In genomic region chr12:120733574-120733973, GRCh38 we compare ENCODE assay signal across 17 cellular contexts. TPM values are rescaled to one million over a fixed set of nuclear protein-coding genes. Genes with fewer than 3 reads are reported as not detected.
A peak's percentile ranks its signal among the peaks of the same experiment; 100 is the strongest.
DNase-seq lines count a peak whose midpoint lies in the region; ATAC-seq, FAIRE-seq and TF ChIP-seq lines count a peak whose summit lies in the region.
"Had no signal": no experiment of that assay in that cellular context is flagged by ENCODE, and none has a peak within 500 bp of the region (broad histone marks: within the 10 kb centered on the region; RNA-seq: fewer than 3 reads in every experiment).

No MANE protein-coding gene starts in this region.

- H3K9me3 Mint-ChIP-seq in activated T-cell treated with anti-CD3 and anti-CD28 coated beads, Interleukin-2, amount 50 U/mL, for 4 hours = no peaks in the 10 kb centered on the region
- H3K9me3 Mint-ChIP-seq: CD4-positive, alpha-beta memory T cell had no signal

- no peak for TF ChIP-seq EP300 in K562 (IDR thresholded peaks at IDR 0.05; ENCODE audit: low read length)

- no peaks in the 10 kb centered on the region for H3K27me3 Mint-ChIP-seq in activated T-cell treated with anti-CD3 and anti-CD28 coated beads, Interleukin-2, amount 50 U/mL, for 4 hours (ENCODE audit: low read depth)
- H3K27me3 Mint-ChIP-seq: CD4-positive, alpha-beta memory T cell had no signal

- H4K20me1 ChIP-seq in K562 (replicated peaks; ENCODE audit: control insufficient read depth, insufficient read depth, low read length) (0 out of 2 replicates have a peak, but pooled peaks cover 5% of the 10 kb centered on the region), Karpas-422 (ENCODE audit: insufficient read depth, low read depth, low read length) (0 out of 2 replicates have a peak, but pooled peaks cover 4% of the 10 kb centered on the region)

- no peak for TF ChIP-seq RAD21 in K562 (CRISPR knock-in tag; conservative IDR thresholded peaks at IDR 0.05 in 1 of 2, IDR thresholded peaks at IDR 0.05 in 1 of 2)

- no TSS peak for BruUV-seq in K562 (replicated peaks; lab: Mats Ljungman, UMichigan)

- H2AFZ ChIP-seq in K562 (ENCODE audit: low read depth, low read length) = no peak overlapping the region
- H2AFZ ChIP-seq in Karpas-422 (ENCODE audit: low read length) = no peak overlapping the region

- H3K4me1 ChIP-seq in HEK293 (ENCODE audit: control insufficient read depth, insufficient read depth, low read length) (no peaks in the 10 kb centered on the region), K562 (replicated peaks in 1 of 2; ENCODE audit: control insufficient read depth in 2 of 2, insufficient read depth in 2 of 2, low read length in 2 of 2) (peaks cover 0 to 6% of the 10 kb centered on the region in 2 experiments; a peak in 2 of 5 replicates), subcutaneous abdominal adipose tissue (ENCODE audit: control insufficient read depth in 5 of 5, insufficient read depth in 5 of 5, low read length in 5 of 5) (peaks cover 0 to 14% (median 9%) of the 10 kb centered on the region in 5 donors), Karpas-422 (ENCODE audit: low read length) (no peaks in the 10 kb centered on the region)
- H3K4me1 ChIP-seq: HAP-1 had no signal

- no peak overlapping the region for H3K4me3 ChIP-seq in HEK293 (ENCODE audit: low read depth, low read length)
- no peak overlapping the region for H3K4me3 ChIP-seq in K562
- no peak overlapping the region for H3K4me3 ChIP-seq in subcutaneous abdominal adipose tissue (ENCODE audit: low read depth in 1 of 5, low read length in 5 of 5)
- H3K4me3 ChIP-seq in Karpas-422 (ENCODE audit: low read length) = no peak overlapping the region
- H3K4me3 ChIP-seq: HAP-1 had no signal

- intact Hi-C loops in K562 (cut with micrococcal nuclease) = no loop called here

- no peak overlapping the region for H3K9ac ChIP-seq in K562 (ENCODE audit: insufficient read depth in 1 of 2, low read depth in 2 of 2, low read length in 2 of 2)
- H3K9ac ChIP-seq in subcutaneous abdominal adipose tissue (ENCODE audit: low read length in 5 of 5) = no peak overlapping the region
- H3K9ac ChIP-seq in Karpas-422 (ENCODE audit: low read length) = no peak overlapping the region

- TF ChIP-seq CTCF in HEK293 (tag by site-specific recombination; IDR thresholded peaks at IDR 0.05) (no peak), K562 (IDR thresholded peaks at IDR 0.05 in 2 of 3, conservative IDR thresholded peaks at IDR 0.05 in 1 of 3; ENCODE audit: insufficient read depth in 2 of 3, low read depth in 1 of 3, low read length in 3 of 3) (no peak)

- H3K27ac ChIP-seq in HEK293 (ENCODE audit: extremely low read depth, low read depth, low read length) = no peak overlapping the region
- no peak overlapping the region for H3K27ac ChIP-seq in K562 (ENCODE audit: extremely low read depth, low read depth, low read length)
- H3K27ac ChIP-seq in subcutaneous abdominal adipose tissue (ENCODE audit: low read depth, low read length) = peak overlapping the region; percentile 54
- no peak overlapping the region for H3K27ac ChIP-seq in Karpas-422 (ENCODE audit: low read length)

- no peaks in the 10 kb centered on the region for H3K9me1 ChIP-seq in K562 (ENCODE audit: control insufficient read depth, insufficient read depth, low read length)

- peaks cover 5 to 41% of the 10 kb centered on the region in 2 experiments; a peak in 2 of 3 replicates for H3K36me3 ChIP-seq in HEK293 (ENCODE audit: control insufficient read depth in 2 of 2, insufficient read depth in 1 of 2, low read length in 2 of 2)
- peaks cover 24% of the 10 kb centered on the region; the same call in 2 of the 3 replicates for H3K36me3 ChIP-seq in K562 (ENCODE audit: control insufficient read depth, insufficient read depth, low read length)
- H3K36me3 ChIP-seq in subcutaneous abdominal adipose tissue (ENCODE audit: control insufficient read depth in 5 of 5, insufficient read depth in 5 of 5, low read length in 5 of 5) = peaks cover 0 to 50% (median 34%) of the 10 kb centered on the region in 5 donors
- H3K36me3 ChIP-seq in Karpas-422 (ENCODE audit: insufficient read depth, low read length) = no peaks in the 10 kb centered on the region

- H3K4me1 Mint-ChIP-seq in activated T-cell treated with anti-CD3 and anti-CD28 coated beads, Interleukin-2, amount 50 U/mL, for 4 hours (ENCODE audit: low read depth) = no peaks in the 10 kb centered on the region

- H3K4me3 Mint-ChIP-seq in activated T-cell treated with anti-CD3 and anti-CD28 coated beads, Interleukin-2, amount 50 U/mL, for 4 hours = no peak overlapping the region
- H3K4me3 Mint-ChIP-seq: CD4-positive, alpha-beta memory T cell had no signal

- no peak overlapping the region for H3K4me2 ChIP-seq in K562 (ENCODE audit: insufficient read depth, low read length)
- H3K4me2 ChIP-seq in Karpas-422 (ENCODE audit: low read depth, low read length, poor library complexity, severe bottlenecking) = no peak overlapping the region

- no peaks in the 10 kb centered on the region for H3K9me2 ChIP-seq in Karpas-422 (replicated peaks; ENCODE audit: insufficient read depth, low read length)

- H3K9me3 ChIP-seq in HEK293 (ENCODE audit: control insufficient read depth, insufficient read depth, low read depth, low read length) (no peaks in the 10 kb centered on the region), K562 (replicated peaks; ENCODE audit: control insufficient read depth, insufficient read depth, low read depth, low read length) (no peaks in the 10 kb centered on the region), subcutaneous abdominal adipose tissue (ENCODE audit: control insufficient read depth in 5 of 5, low read length in 5 of 5) (no peaks in the 10 kb centered on the region), Karpas-422 (ENCODE audit: low read length) (no peaks in the 10 kb centered on the region)
- H3K9me3 ChIP-seq: HAP-1 had no signal

- CTCF ChIA-PET in HEK293 (lab: Yijun Ruan, JAX) (interaction anchor here (0.6 kb wide), 1 partner anchor 280 kb away, joined by 3 read pairs; no protein-coding TSS in a partner anchor), K562 (lab: Yijun Ruan, JAX; ENCODE audit: low intra/inter-chr PET ratio) (no interaction called here)

- peaks cover 14% of the 10 kb centered on the region for H3K36me3 Mint-ChIP-seq in activated T-cell treated with anti-CD3 and anti-CD28 coated beads, Interleukin-2, amount 50 U/mL, for 4 hours (ENCODE audit: insufficient read depth)

- no peaks in the 10 kb centered on the region for H3K27me3 ChIP-seq in K562 (ENCODE audit: control insufficient read depth in 2 of 2, insufficient read depth in 2 of 2, low read length in 2 of 2)
- H3K27me3 ChIP-seq in subcutaneous abdominal adipose tissue (ENCODE audit: control insufficient read depth in 5 of 5, insufficient read depth in 4 of 5, low read length in 5 of 5) = no peaks in the 10 kb centered on the region
- no peaks in the 10 kb centered on the region for H3K27me3 ChIP-seq in Karpas-422 (ENCODE audit: low read length)

- H3K79me2 ChIP-seq in K562 (ENCODE audit: control insufficient read depth, insufficient read depth, low read length) (no peaks in the 10 kb centered on the region), Karpas-422 (ENCODE audit: low read length) (no peaks in the 10 kb centered on the region)

- no peak for TF ChIP-seq POLR2A in GM12891 (IDR thresholded peaks at IDR 0.05; ENCODE audit: low read depth, low read length)
- no peak for TF ChIP-seq POLR2A in K562 (conservative IDR thresholded peaks at IDR 0.05)

- peak; percentile 26 for FAIRE-seq in GM12891 (lab: Jason Lieb, UNC)
- no peak for FAIRE-seq in K562 (lab: Jason Lieb, UNC)
- FAIRE-seq: GM18507, H54 had no signal

- no peak for ATAC-seq in K562
- ATAC-seq in activated T-cell treated with anti-CD3 and anti-CD28 coated beads, Interleukin-2, amount 50 U/mL, for 4 hours = no peak

- POLR2A ChIA-PET in HEK293 (lab: Yijun Ruan, JAX) (interaction anchor here (0.7 kb wide), 1 partner anchor 14 kb away, joined by 4 read pairs; no protein-coding TSS in a partner anchor), K562 (lab: Yijun Ruan, JAX) (interaction anchor here (0.6 to 0.9 kb wide), 2 partner anchors 21 to 247 kb away, joined by 3 read pairs; no protein-coding TSS in a partner anchor)

- 37% methylated on average over 3 of the region's 3 CpGs for WGBS in K562 (ENCODE audit: insufficient coverage, low coverage, missing lambda C conversion rate)

- in situ Hi-C loops in K562 (cut with MboI) = no loop called here

- DNase-seq in GM12891 (ENCODE audit: insufficient read length, low spot score) (no peak), K562 (ENCODE audit: extremely low read depth in 1 of 4, low spot score in 3 of 4) (no peak), Karpas-422 (no peak)
- no peak for DNase-seq in activated T-cell treated with anti-CD3 and anti-CD28 coated beads, Interleukin-2, amount 50 U/mL, for 4 hours
- DNase-seq: C1 segment of cervical spinal cord; Calu3; CD4-positive, alpha-beta memory T cell; COR-L47; DMS53; DMS79 treated with DMSO at 0.1 percent for 48 hours; GF-D8; GOT3 had no signal

RNA-seq across cellular contexts. Expression of gene ACADS, which starts 7.9 kb away (rescaled TPM):
- polyA plus RNA-seq in GM12891 (2012; ENCODE audit: low read depth, missing spikeins) = 16.9 TPM
- total RNA-seq in K562 (2011; cell fraction: chromatin; rRNA removed; ENCODE audit: low replicate concordance) = 6.2 and 32.9 TPM in 2 replicates
- total RNA-seq in K562 (2011; cell fraction: nucleolus; rRNA removed) = 34.2 and 46.8 TPM in 2 replicates
- 17.8 and 18.3 TPM in 2 replicates for total RNA-seq in K562 (2011; cell fraction: nucleoplasm; rRNA removed)
- total RNA-seq in K562 (2014; rRNA removed) (20.2 and 20.3 TPM in 2 replicates), K562 (2014; rRNA removed; fragmentation: Illumina TruSeq; extraction: Trizol) (2.1 and 3.1 TPM in 2 replicates), K562 (2015; rRNA removed; fragmentation: Illumina TruSeq; extraction: Trizol) (8.8 and 9.0 TPM in 2 replicates), K562 (2021) (17.2 and 18.5 TPM in 2 replicates)
- polyA plus RNA-seq in K562 (2011; rRNA removed) (13.6 and 14.1 TPM in 2 replicates), K562 (2014; fragmentation: Illumina TruSeq; extraction: Trizol) (3.3 and 8.3 TPM in 2 replicates), K562 (2014; fragmentation: Nextera tagmentation; extraction: Ambion mirVana) (under 1 TPM; 0.06 to 0.14 TPM), K562 (2014; rRNA removed) (18.3 and 20.3 TPM in 2 replicates)
- 15.7 and 34.6 TPM in 2 replicates for polyA plus RNA-seq in K562 (2011; cell fraction: cytosol; rRNA removed)
- 34.9 and 56.3 TPM in 2 replicates for polyA plus RNA-seq in K562 (2011; cell fraction: nucleus; rRNA removed)
- polyA plus RNA-seq in K562 (2012) = 10.1 and 22.2 TPM in 2 replicates
- 2.3 and 3.0 TPM in 2 replicates for polyA minus RNA-seq in K562 (2011; rRNA and poly(A)+ RNA removed)
- polyA minus RNA-seq in K562 (2011; cell fraction: cytosol; rRNA and poly(A)+ RNA removed) = 10.6 and 11.6 TPM in 2 replicates
- 11.1 and 14.4 TPM in 2 replicates for polyA minus RNA-seq in K562 (2011; cell fraction: nucleus; rRNA and poly(A)+ RNA removed)
- 5.2 and 7.3 TPM in 2 replicates for total RNA-seq in Karpas-422 (2014; rRNA removed; shearing (Covaris generic); ENCODE audit: low replicate concordance)
- total RNA-seq in activated T-cell treated with anti-CD3 and anti-CD28 coated beads, Interleukin-2, amount 50 U/mL, for 4 hours = 10 to 100 TPM; 13.3 to 13.8 (median 13.3) TPM

RNA-seq across cellular contexts. Expression of gene UNC119B, which starts 23.3 kb away (rescaled TPM):
- 16.4 TPM for polyA plus RNA-seq in GM12891 (2012; ENCODE audit: low read depth, missing spikeins)
- 18.7 and 28.7 TPM in 2 replicates for total RNA-seq in K562 (2011; cell fraction: chromatin; rRNA removed; ENCODE audit: low replicate concordance)
- total RNA-seq in K562 (2011; cell fraction: nucleolus; rRNA removed) = 23.0 and 27.2 TPM in 2 replicates
- 21.1 and 23.8 TPM in 2 replicates for total RNA-seq in K562 (2011; cell fraction: nucleoplasm; rRNA removed)
- total RNA-seq in K562 (2014; rRNA removed) (14.6 and 15.1 TPM in 2 replicates), K562 (2014; rRNA removed; fragmentation: Illumina TruSeq; extraction: Trizol) (11.9 and 13.8 TPM in 2 replicates), K562 (2015; rRNA removed; fragmentation: Illumina TruSeq; extraction: Trizol) (9.2 and 9.3 TPM in 2 replicates), K562 (2021) (22.2 and 25.0 TPM in 2 replicates)
- polyA plus RNA-seq in K562 (2011; rRNA removed) (26.5 and 34.5 TPM in 2 replicates), K562 (2014; fragmentation: Illumina TruSeq; extraction: Trizol) (16.5 and 19.5 TPM in 2 replicates), K562 (2014; fragmentation: Nextera tagmentation; extraction: Ambion mirVana) (1 to 10 TPM; 4.0 to 6.5 TPM), K562 (2014; rRNA removed) (20.2 and 21.6 TPM in 2 replicates)
- polyA plus RNA-seq in K562 (2011; cell fraction: cytosol; rRNA removed) = 23.8 and 27.8 TPM in 2 replicates
- 28.8 and 32.2 TPM in 2 replicates for polyA plus RNA-seq in K562 (2011; cell fraction: nucleus; rRNA removed)
- 17.9 and 20.1 TPM in 2 replicates for polyA plus RNA-seq in K562 (2012)
- 28.0 and 45.8 TPM in 2 replicates for polyA minus RNA-seq in K562 (2011; rRNA and poly(A)+ RNA removed)
- 13.2 and 21.8 TPM in 2 replicates for polyA minus RNA-seq in K562 (2011; cell fraction: cytosol; rRNA and poly(A)+ RNA removed)
- 17.6 and 18.5 TPM in 2 replicates for polyA minus RNA-seq in K562 (2011; cell fraction: nucleus; rRNA and poly(A)+ RNA removed)
- total RNA-seq in Karpas-422 (2014; rRNA removed; shearing (Covaris generic); ENCODE audit: low replicate concordance) = 19.7 and 28.8 TPM in 2 replicates
- total RNA-seq in activated T-cell treated with anti-CD3 and anti-CD28 coated beads, Interleukin-2, amount 50 U/mL, for 4 hours = 10 to 100 TPM; 17.0 to 20.4 (median 17.0) TPM

RNA-seq across cellular contexts. Expression of gene MLEC, which starts 46.6 kb away (rescaled TPM):
- 32.9 TPM for polyA plus RNA-seq in GM12891 (2012; ENCODE audit: low read depth, missing spikeins)
- 88.8 and 90.6 TPM in 2 replicates for total RNA-seq in K562 (2011; cell fraction: chromatin; rRNA removed; ENCODE audit: low replicate concordance)
- 52.4 and 69.7 TPM in 2 replicates for total RNA-seq in K562 (2011; cell fraction: nucleolus; rRNA removed)
- total RNA-seq in K562 (2011; cell fraction: nucleoplasm; rRNA removed) = 97.0 and 104 TPM in 2 replicates
- total RNA-seq in K562 (2014; rRNA removed) = 57.8 and 63.6 TPM in 2 replicates
- total RNA-seq in K562 (2014; rRNA removed; fragmentation: Illumina TruSeq; extraction: Trizol) = 90.7 and 93.1 TPM in 2 replicates
- total RNA-seq in K562 (2015; rRNA removed; fragmentation: Illumina TruSeq; extraction: Trizol) = 102 and 108 TPM in 2 replicates
- 92.9 and 104 TPM in 2 replicates for total RNA-seq in K562 (2021)
- polyA plus RNA-seq in K562 (2011; rRNA removed) = 40.2 and 51.9 TPM in 2 replicates
- polyA plus RNA-seq in K562 (2011; cell fraction: cytosol; rRNA removed) = 11.9 and 30.2 TPM in 2 replicates
- polyA plus RNA-seq in K562 (2011; cell fraction: nucleus; rRNA removed) = 22.8 and 31.1 TPM in 2 replicates
- 51.4 and 67.7 TPM in 2 replicates for polyA plus RNA-seq in K562 (2012)
- 73.7 and 94.6 TPM in 2 replicates for polyA plus RNA-seq in K562 (2014; fragmentation: Illumina TruSeq; extraction: Trizol)
- 10 to 100 TPM; 18.5 to 20.5 TPM for polyA plus RNA-seq in K562 (2014; fragmentation: Nextera tagmentation; extraction: Ambion mirVana)
- polyA plus RNA-seq in K562 (2014; rRNA removed) = 40.9 and 45.3 TPM in 2 replicates
- polyA minus RNA-seq in K562 (2011; rRNA and poly(A)+ RNA removed) = 68.4 and 73.2 TPM in 2 replicates
- polyA minus RNA-seq in K562 (2011; cell fraction: cytosol; rRNA and poly(A)+ RNA removed) = 40.9 and 51.9 TPM in 2 replicates
- polyA minus RNA-seq in K562 (2011; cell fraction: nucleus; rRNA and poly(A)+ RNA removed) = 6.3 and 17.9 TPM in 2 replicates
- 80.8 and 88.3 TPM in 2 replicates for total RNA-seq in Karpas-422 (2014; rRNA removed; shearing (Covaris generic); ENCODE audit: low replicate concordance)
- 100 to 1,000 TPM; 153 to 172 (median 153) TPM for total RNA-seq in activated T-cell treated with anti-CD3 and anti-CD28 coated beads, Interleukin-2, amount 50 U/mL, for 4 hours
